Comparison of ENCODE assay signal across 11 cellular contexts in genomic region chr22:46010177-46010867, GRCh38. TPM values are rescaled to one million over a fixed set of nuclear protein-coding genes. Genes with fewer than 3 reads are reported as not detected.
DNase-seq lines count a peak whose midpoint lies in the region; ATAC-seq and TF ChIP-seq lines count a peak whose summit lies in the region.
"Had no signal": no experiment of that assay in that cellular context is flagged by ENCODE, and none has a peak within 500 bp of the region (broad histone marks: within the 10 kb centered on the region; RNA-seq: fewer than 3 reads in every experiment).

No MANE protein-coding gene starts in this region.

- intact Hi-C loops in PC-3 (cut with micrococcal nuclease), result loop anchor here (5.0 kb wide), 1 partner anchor 42 kb away; no protein-coding TSS in a partner anchor
- intact Hi-C loops in esophagus muscularis mucosa (cut with DNase I), result loop anchor here (5.0 kb wide), 1 partner anchor 62 kb away; no protein-coding TSS in a partner anchor
- intact Hi-C loops in activated T-helper 2 cell treated with anti-CD3 and anti-CD28 coated beads, Interferon-gamma antibody, Interleukin-2, Interleukin-4, amounts not matched to agents 10 μg/mL and 5 μg/mL and 100 μg/mL, durations not matched to agents 14 hours and 24 hours and 36 hours (cut with micrococcal nuclease), result no loop called here

- H2AFZ ChIP-seq in PC-3 (ENCODE audit: low read length) (no peak overlapping the region), neural progenitor cell (replicated peaks) (no peak overlapping the region), H9 (ENCODE audit: low read length) (no peak overlapping the region)

- whole genome bisulfite sequencing in esophagus muscularis mucosa, result 84% methylated on average over 8 of the region's 8 CpGs
- no CpG with 5 or more reads among the region's 8 CpGs for WGBS in H9 (ENCODE audit: extremely low coverage, insufficient read length, low lambda C conversion rate)

- H3K79me1 ChIP-seq in H9 (ENCODE audit: insufficient read depth, low read depth, low read length, poor library complexity, severe bottlenecking), result no peaks in the 10 kb centered on the region

- peaks cover 61% of the 10 kb centered on the region for H3K4me1 ChIP-seq in PC-3 (ENCODE audit: insufficient read depth, low read length)
- peaks cover 56 to 77% (median 68%) of the 10 kb centered on the region in 4 donors for H3K4me1 ChIP-seq in esophagus muscularis mucosa
- H3K4me1 ChIP-seq in neural progenitor cell, result peaks cover 3% of the 10 kb centered on the region
- H3K4me1 ChIP-seq in H9 (ENCODE audit: insufficient read depth, low read length), result no peaks in the 10 kb centered on the region

- no peak overlapping the region for H2BK15ac ChIP-seq in H9 (ENCODE audit: low read depth, low read length)

- no peak for TF ChIP-seq CTCF in PC-3 (conservative IDR thresholded peaks at IDR 0.05; ENCODE audit: low read depth, low read length)
- no peak for TF ChIP-seq CTCF in esophagus muscularis mucosa (IDR thresholded peaks at IDR 0.05)
- no peak for TF ChIP-seq CTCF in neural progenitor cell (IDR thresholded peaks at IDR 0.05)
- no peak for TF ChIP-seq CTCF in H9 (conservative IDR thresholded peaks at IDR 0.05)

- H3K36me3 ChIP-seq in PC-3 (ENCODE audit: low read depth, low read length) (no peaks in the 10 kb centered on the region), esophagus muscularis mucosa (no peaks in the 10 kb centered on the region), neural progenitor cell (no peaks in the 10 kb centered on the region)

- H3K4ac ChIP-seq in H9 (ENCODE audit: low read depth, low read length), result no peak overlapping the region

- no peak overlapping the region for H2BK20ac ChIP-seq in H9 (ENCODE audit: low read depth, low read length, poor library complexity, severe bottlenecking)

- H4K91ac ChIP-seq in H9 (ENCODE audit: insufficient read length, low read depth, low read length), result no peak overlapping the region

- DNase-seq in AG08395 (ENCODE audit: low spot score) (peak; percentile 43), PC-3 (peak; percentile 80), esophagus muscularis mucosa (ENCODE audit: extremely low spot score) (no peak), neural progenitor cell (ENCODE audit: low spot score) (no peak), superior temporal gyrus (ENCODE audit: extremely low spot score) (no peak), H9 (no peak)
- DNase-seq in activated CD4-positive, alpha-beta T cell treated with anti-CD3 and anti-CD28 coated beads, Interleukin-2, amount 50 U/mL, for 48 hours, result no peak
- no peak for DNase-seq in activated T-helper 2 cell treated with anti-CD3 and anti-CD28 coated beads, Interferon-gamma antibody, Interleukin-2, Interleukin-4, amounts not matched to agents 10 μg/mL and 5 μg/mL and 100 μg/mL, durations not matched to agents 14 hours and 24 hours and 36 hours (ENCODE audit: low spot score)
- DNase-seq: NCI-H2029 treated with DMSO at 0.1 percent for 48 hours had no signal

- BruUV-seq in PC-3 (replicated peaks; lab: Mats Ljungman, UMichigan), result no TSS peak

- no peak overlapping the region for H3K9ac ChIP-seq in PC-3 (ENCODE audit: low read length)
- no peak overlapping the region for H3K9ac ChIP-seq in neural progenitor cell
- no peak overlapping the region for H3K9ac ChIP-seq in H9 (ENCODE audit: extremely low read depth, insufficient read length, low read length)

- peaks cover 34% of the 10 kb centered on the region for H3K79me2 ChIP-seq in PC-3 (ENCODE audit: low read length)
- H3K79me2 ChIP-seq in neural progenitor cell (ENCODE audit: low read depth), result no peaks in the 10 kb centered on the region
- H3K79me2 ChIP-seq in H9 (ENCODE audit: insufficient read depth, low read length), result no peaks in the 10 kb centered on the region

- no peaks in the 10 kb centered on the region for H4K20me1 ChIP-seq in PC-3 (ENCODE audit: low read length)
- H4K20me1 ChIP-seq in neural progenitor cell (ENCODE audit: low read depth), result no peaks in the 10 kb centered on the region
- H4K20me1 ChIP-seq in H9 (ENCODE audit: control insufficient read depth, insufficient read depth, insufficient read length), result no peaks in the 10 kb centered on the region

- H3K27me3 ChIP-seq in PC-3 (ENCODE audit: low read length) (no peaks in the 10 kb centered on the region), esophagus muscularis mucosa (no peaks in the 10 kb centered on the region), neural progenitor cell (no peaks in the 10 kb centered on the region), H9 (ENCODE audit: insufficient read depth, low read length) (no peaks in the 10 kb centered on the region)

- ATAC-seq in PC-3, result no peak

- POLR2A ChIA-PET in PC-3 (lab: Charles Lee; ENCODE audit: unreplicated experiment), result no interaction called here

- no peak overlapping the region for H4K8ac ChIP-seq in H9 (replicated peaks; ENCODE audit: insufficient read length, low read depth, low read length)

- no peak overlapping the region for H3T11ph ChIP-seq in H9 (ENCODE audit: low read length)

- H2BK5ac ChIP-seq in H9 (ENCODE audit: insufficient read length, low read length), result no peak overlapping the region

- H3K9me3 Mint-ChIP-seq in neural progenitor cell, result peaks cover 2% of the 10 kb centered on the region
- no peaks in the 10 kb centered on the region; a peak in 1 of 5 replicates for H3K9me3 Mint-ChIP-seq in H9
- no peaks in the 10 kb centered on the region for H3K9me3 Mint-ChIP-seq in activated T-helper 2 cell treated with anti-CD3 and anti-CD28 coated beads, Interferon-gamma antibody, Interleukin-2, Interleukin-4, amounts not matched to agents 10 μg/mL and 5 μg/mL and 100 μg/mL, durations not matched to agents 14 hours and 24 hours and 36 hours

- peak overlapping the region; percentile 84 for H3K27ac ChIP-seq in PC-3 (ENCODE audit: low read length)
- peak overlapping the region; percentile 66 to 97 (median 91) for H3K27ac ChIP-seq in esophagus muscularis mucosa (replicated peaks in 1 of 4)
- H3K27ac ChIP-seq in neural progenitor cell, result no peak overlapping the region
- no peak overlapping the region for H3K27ac ChIP-seq in H9 (ENCODE audit: insufficient read length, low read depth, low read length)

- no peak overlapping the region for H2AK5ac ChIP-seq in H9 (ENCODE audit: insufficient read length, low read length)

- peak overlapping the region; percentile 20 for H3K4me3 Mint-ChIP-seq in neural progenitor cell
- no peak overlapping the region for H3K4me3 Mint-ChIP-seq in H9
- H3K4me3 Mint-ChIP-seq in activated T-helper 2 cell treated with anti-CD3 and anti-CD28 coated beads, Interferon-gamma antibody, Interleukin-2, Interleukin-4, amounts not matched to agents 10 μg/mL and 5 μg/mL and 100 μg/mL, durations not matched to agents 14 hours and 24 hours and 36 hours (ENCODE audit: low read depth), result no peak overlapping the region

- H3K36me3 Mint-ChIP-seq in neural progenitor cell (no peaks in the 10 kb centered on the region), H9 (ENCODE audit: insufficient read depth in 1 of 3, low read depth in 3 of 3) (no peaks in the 10 kb centered on the region)
- H3K36me3 Mint-ChIP-seq in activated T-helper 2 cell treated with anti-CD3 and anti-CD28 coated beads, Interferon-gamma antibody, Interleukin-2, Interleukin-4, amounts not matched to agents 10 μg/mL and 5 μg/mL and 100 μg/mL, durations not matched to agents 14 hours and 24 hours and 36 hours (ENCODE audit: low read depth), result no peaks in the 10 kb centered on the region

- H2BK120ac ChIP-seq in H9 (ENCODE audit: low read depth, low read length, poor library complexity, severe bottlenecking), result no peak overlapping the region

- H3K14ac ChIP-seq in H9 (ENCODE audit: insufficient read depth, low read length), result no peak overlapping the region

- H4K5ac ChIP-seq in H9 (ENCODE audit: insufficient read length, low read depth, low read length), result no peak overlapping the region

- no peak for TF ChIP-seq EP300 in esophagus muscularis mucosa (IDR thresholded peaks at IDR 0.05)

- H3K18ac ChIP-seq in H9 (ENCODE audit: insufficient read length, low read depth, low read length), result no peak overlapping the region

- no peaks in the 10 kb centered on the region for H3F3A ChIP-seq in PC-3 (ENCODE audit: low read length, unreplicated experiment)
- no peaks in the 10 kb centered on the region for H3F3A ChIP-seq in neural progenitor cell (ENCODE audit: low read depth)

- no peak for TF ChIP-seq POLR2A in esophagus muscularis mucosa (IDR thresholded peaks at IDR 0.05; ENCODE audit: low read depth)

- H3K56ac ChIP-seq in H9 (ENCODE audit: insufficient read length, low read depth, low read length), result no peak overlapping the region

- no peak overlapping the region for H3K23ac ChIP-seq in H9 (ENCODE audit: insufficient read length, low read depth, low read length)

- H3K27me3 Mint-ChIP-seq in neural progenitor cell (ENCODE audit: insufficient read depth, low read depth) (peaks cover 9% of the 10 kb centered on the region), H9 (ENCODE audit: low read depth) (peaks cover 6% of the 10 kb centered on the region; the same call in 1 of the 2 replicates)
- H3K27me3 Mint-ChIP-seq in activated T-helper 2 cell treated with anti-CD3 and anti-CD28 coated beads, Interferon-gamma antibody, Interleukin-2, Interleukin-4, amounts not matched to agents 10 μg/mL and 5 μg/mL and 100 μg/mL, durations not matched to agents 14 hours and 24 hours and 36 hours (ENCODE audit: low read depth), result no peaks in the 10 kb centered on the region

- H3K4me3 ChIP-seq in PC-3 (ENCODE audit: low read length) (no peak overlapping the region), esophagus muscularis mucosa (no peak overlapping the region), neural progenitor cell (no peak overlapping the region)

- H3K4me1 Mint-ChIP-seq in neural progenitor cell, result peaks cover 16% of the 10 kb centered on the region
- H3K4me1 Mint-ChIP-seq in H9, result peaks cover 11 to 14% of the 10 kb centered on the region in 2 experiments
- H3K4me1 Mint-ChIP-seq in activated T-helper 2 cell treated with anti-CD3 and anti-CD28 coated beads, Interferon-gamma antibody, Interleukin-2, Interleukin-4, amounts not matched to agents 10 μg/mL and 5 μg/mL and 100 μg/mL, durations not matched to agents 14 hours and 24 hours and 36 hours (ENCODE audit: low read depth), result peaks cover 8% of the 10 kb centered on the region

- H3K9me2 ChIP-seq in PC-3 (replicated peaks; ENCODE audit: low read length), result no peaks in the 10 kb centered on the region

- H3K23me2 ChIP-seq in H9 (ENCODE audit: insufficient read length, low read depth, low read length, poor library complexity, severe bottlenecking), result peaks cover 4% of the 10 kb centered on the region

- H3K9me3 ChIP-seq in PC-3 (ENCODE audit: low read length) (no peaks in the 10 kb centered on the region), esophagus muscularis mucosa (peaks cover 0 to 9% (median 4%) of the 10 kb centered on the region in 4 donors), neural progenitor cell (ENCODE audit: low read depth) (no peaks in the 10 kb centered on the region), H9 (ENCODE audit: control insufficient read depth, low read depth, low read length) (no peaks in the 10 kb centered on the region)

- H3K27ac Mint-ChIP-seq in neural progenitor cell (no peak overlapping the region), H9 (peak overlapping the region in 1 of 3 experiments; percentile 71; a peak in 1 of 7 replicates)
- no peak overlapping the region for H3K27ac Mint-ChIP-seq in activated T-helper 2 cell treated with anti-CD3 and anti-CD28 coated beads, Interferon-gamma antibody, Interleukin-2, Interleukin-4, amounts not matched to agents 10 μg/mL and 5 μg/mL and 100 μg/mL, durations not matched to agents 14 hours and 24 hours and 36 hours

- H3K4me2 ChIP-seq in PC-3 (ENCODE audit: low read length) (no peak overlapping the region), neural progenitor cell (no peak overlapping the region), H9 (ENCODE audit: insufficient read depth, insufficient read length, low read length) (no peak overlapping the region)

- no peak overlapping the region for H2BK12ac ChIP-seq in H9 (ENCODE audit: insufficient read length, low read depth, low read length)

- CTCF ChIA-PET in PC-3 (lab: Charles Lee), result no interaction called here

RNA-seq across cellular contexts. Expression of gene WNT7B, which starts 33.4 kb away (rescaled TPM):
- total RNA-seq in PC-3 (2014; rRNA removed), result 42.0 and 73.1 TPM in 2 replicates
- not detected for total RNA-seq in esophagus muscularis mucosa
- 1.8 and 3.5 TPM in 2 replicates for total RNA-seq in neural progenitor cell (ENCODE audit: low replicate concordance)
- 0.09 and 0.31 TPM in 2 replicates for total RNA-seq in H9 (2021)
- not detected in 2 replicates for total RNA-seq in activated T-helper 2 cell treated with anti-CD3 and anti-CD28 coated beads, Interferon-gamma antibody, Interleukin-2, Interleukin-4, amounts not matched to agents 10 μg/mL and 5 μg/mL and 100 μg/mL, durations not matched to agents 14 hours and 24 hours and 36 hours
- total RNA-seq: G401, skeletal muscle tissue had no signal

Comparison
In these comparisons a context has a peak if more than half of its experiments do, and no peak if none do; other contexts are left out.
1. DNase-seq: peak in AG08395 (single experiment) and PC-3 (single experiment); none in esophagus muscularis mucosa (single experiment), neural progenitor cell (single experiment), activated CD4-positive, alpha-beta T cell treated with anti-CD3 and anti-CD28 coated beads, Interleukin-2, amount 50 U/mL, for 48 hours (0 of 2), superior temporal gyrus (single experiment), H9 (single experiment) and activated T-helper 2 cell treated with anti-CD3 and anti-CD28 coated beads, Interferon-gamma antibody, Interleukin-2, Interleukin-4, amounts not matched to agents 10 μg/mL and 5 μg/mL and 100 μg/mL, durations not matched to agents 14 hours and 24 hours and 36 hours (single experiment).
2. H3K27ac ChIP-seq: peak in PC-3 (single experiment) and esophagus muscularis mucosa (4 of 4); none in neural progenitor cell (single experiment) and H9 (single experiment).